Comparison of ENCODE assay signal across 24 cellular contexts in the genomic region with DNA sequence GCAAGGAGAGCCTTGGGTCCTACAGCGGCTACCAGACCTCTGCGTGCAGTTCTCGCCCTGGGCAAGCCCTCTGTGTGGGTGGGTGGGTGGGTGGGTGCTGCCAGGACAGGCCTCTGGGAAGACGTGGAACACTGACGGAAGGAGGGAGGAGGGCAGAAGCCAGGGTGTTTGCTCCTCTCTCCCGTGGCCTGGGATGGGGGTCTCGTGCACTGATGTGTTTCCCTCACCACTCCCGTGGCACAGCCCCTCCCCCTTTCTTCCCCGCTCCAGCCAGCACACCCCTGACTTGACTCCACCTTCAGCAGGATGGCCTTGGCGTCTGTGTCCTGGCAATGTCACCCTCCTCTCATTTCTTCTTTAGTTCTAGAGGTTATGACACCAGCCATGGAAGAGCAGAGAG.
"Had no signal": no experiment of that assay in that cellular context is flagged by ENCODE, and none has a peak within 500 bp of the region (broad histone marks: within the 10 kb centered on the region; RNA-seq: fewer than 3 reads in every experiment).

No MANE protein-coding gene starts in this region.

- H3K36me3 Mint-ChIP-seq: activated CD4-positive, alpha-beta memory T cell treated with anti-CD3 and anti-CD28 coated beads for 36 hours had no signal

- H3K27ac Mint-ChIP-seq: activated CD4-positive, alpha-beta memory T cell treated with anti-CD3 and anti-CD28 coated beads for 36 hours; activated CD4-positive, alpha-beta T cell treated with anti-CD3 and anti-CD28 coated beads, Interleukin-2, amount 10 ng/mL, durations not matched to agents 7 days and 5 days; activated naive CD4-positive, alpha-beta T cell treated with anti-CD3 and anti-CD28 coated beads for 36 hours; activated naive CD8-positive, alpha-beta T cell treated with anti-CD3 and anti-CD28 coated beads for 36 hours had no signal

- H3K27ac ChIP-seq: adrenal gland, body of pancreas, SJCRH30, VCaP had no signal

- H3K4me1 ChIP-seq: adrenal gland, body of pancreas, SJCRH30 had no signal

- H3K4me1 Mint-ChIP-seq: activated naive CD8-positive, alpha-beta T cell treated with anti-CD3 and anti-CD28 coated beads for 36 hours had no signal

- ATAC-seq: body of pancreas, Panc1 had no signal

- H3K36me3 ChIP-seq: adrenal gland, SJCRH30 had no signal

- H3K4me3 Mint-ChIP-seq: activated CD4-positive, alpha-beta T cell treated with anti-CD3 and anti-CD28 coated beads, Interleukin-2, amount 10 ng/mL, durations not matched to agents 7 days and 5 days; activated T-cell treated with anti-CD3 and anti-CD28 coated beads, Interleukin-2, amount 50 U/mL, for 4 hours had no signal

- H3K9me3 Mint-ChIP-seq: activated CD4-positive, alpha-beta T cell treated with anti-CD3 and anti-CD28 coated beads, Interleukin-2, amount 10 ng/mL, durations not matched to agents 7 days and 5 days; activated T-cell treated with anti-CD3 and anti-CD28 coated beads, Interleukin-2, amount 50 U/mL, for 4 hours had no signal

- DNase-seq: activated CD4-positive, alpha-beta T cell treated with anti-CD3 and anti-CD28 coated beads, Interleukin-2, amount 10 ng/mL, durations not matched to agents 7 days and 5 days; activated CD4-positive, CD25-positive, alpha-beta regulatory T cell; activated gamma-delta T cell; activated naive CD8-positive, alpha-beta T cell treated with anti-CD3 and anti-CD28 coated beads for 36 hours; activated T-cell treated with anti-CD3 and anti-CD28 coated beads, Interleukin-2, amount 50 U/mL, for 4 hours; adrenal gland; aorta; body of pancreas; central memory CD4-positive, alpha-beta T cell; NCI-H1048; NCI-H2029; NCI-H2107; NCI-H345; NCI-H510A; NCI-H82; Right ventricle myocardium superior; RPMI8226; SJCRH30; SK-N-SH; T-helper 1 cell had no signal

- H3K4me3 ChIP-seq: adrenal gland, body of pancreas, SJCRH30 had no signal

- H3K27me3 ChIP-seq: adrenal gland had no signal

- H3K9me3 ChIP-seq: adrenal gland, body of pancreas, SJCRH30, SK-N-SH had no signal
